8 cellular contexts compared by ENCODE assay signal in genomic region chr12:3698218-3698974, GRCh38. TPM values are rescaled to one million over a fixed set of nuclear protein-coding genes. Genes with fewer than 3 reads are reported as not detected.
DNase-seq lines count a peak whose midpoint lies in the region; ATAC-seq and TF ChIP-seq lines count a peak whose summit lies in the region.

No MANE protein-coding gene starts in this region.

- TF ChIP-seq CTCF in choroid plexus epithelial cell (conservative IDR thresholded peaks at IDR 0.05; ENCODE audit: low read depth, low read length) = no peak

- no peak overlapping the region for H3K4me3 ChIP-seq in choroid plexus epithelial cell (ENCODE audit: low read depth, low read length)

- DNase-seq in H4 (ENCODE audit: low spot score) (peak; percentile 88), NCI-H2227 treated with DMSO at 0.1 percent for 48 hours (lab: John Stamatoyannopoulos, UW) (peak; percentile 55), choroid plexus epithelial cell (ENCODE audit: low read depth) (peak; percentile 96), renal cortical epithelial cell (ENCODE audit: low read depth) (peak; percentile 63), MV-4-11 (lab: John Stamatoyannopoulos, UW) (no peak)
- DNase-seq in activated CD4-positive, alpha-beta T cell treated with anti-CD3 and anti-CD28 coated beads for 48 hours = no peak

- ATAC-seq in HG03139 (IDR thresholded peaks at IDR 0.05; ENCODE audit: unreplicated experiment) (no peak), HG03571 (IDR thresholded peaks at IDR 0.05; ENCODE audit: unreplicated experiment) (no peak)

RNA-seq across cellular contexts. Expression of gene CRACR2A, which starts 54.5 kb away (rescaled TPM):
- 0.10 and 0.16 TPM in 2 replicates for total RNA-seq in H4 (2014; rRNA removed; shearing (Covaris generic))
- total RNA-seq in renal cortical epithelial cell = 1.6 and 1.7 TPM in 2 replicates

Comparison
In these comparisons a context has a peak if more than half of its experiments do, and no peak if none do; other contexts are left out.
1. DNase-seq: peak in H4 (single experiment), NCI-H2227 treated with DMSO at 0.1 percent for 48 hours (single experiment), choroid plexus epithelial cell (single experiment) and renal cortical epithelial cell (single experiment); none in MV-4-11 (single experiment) and activated CD4-positive, alpha-beta T cell treated with anti-CD3 and anti-CD28 coated beads for 48 hours (single experiment).